Comparison of ENCODE assay signal across 1 cellular context in the genomic region with DNA sequence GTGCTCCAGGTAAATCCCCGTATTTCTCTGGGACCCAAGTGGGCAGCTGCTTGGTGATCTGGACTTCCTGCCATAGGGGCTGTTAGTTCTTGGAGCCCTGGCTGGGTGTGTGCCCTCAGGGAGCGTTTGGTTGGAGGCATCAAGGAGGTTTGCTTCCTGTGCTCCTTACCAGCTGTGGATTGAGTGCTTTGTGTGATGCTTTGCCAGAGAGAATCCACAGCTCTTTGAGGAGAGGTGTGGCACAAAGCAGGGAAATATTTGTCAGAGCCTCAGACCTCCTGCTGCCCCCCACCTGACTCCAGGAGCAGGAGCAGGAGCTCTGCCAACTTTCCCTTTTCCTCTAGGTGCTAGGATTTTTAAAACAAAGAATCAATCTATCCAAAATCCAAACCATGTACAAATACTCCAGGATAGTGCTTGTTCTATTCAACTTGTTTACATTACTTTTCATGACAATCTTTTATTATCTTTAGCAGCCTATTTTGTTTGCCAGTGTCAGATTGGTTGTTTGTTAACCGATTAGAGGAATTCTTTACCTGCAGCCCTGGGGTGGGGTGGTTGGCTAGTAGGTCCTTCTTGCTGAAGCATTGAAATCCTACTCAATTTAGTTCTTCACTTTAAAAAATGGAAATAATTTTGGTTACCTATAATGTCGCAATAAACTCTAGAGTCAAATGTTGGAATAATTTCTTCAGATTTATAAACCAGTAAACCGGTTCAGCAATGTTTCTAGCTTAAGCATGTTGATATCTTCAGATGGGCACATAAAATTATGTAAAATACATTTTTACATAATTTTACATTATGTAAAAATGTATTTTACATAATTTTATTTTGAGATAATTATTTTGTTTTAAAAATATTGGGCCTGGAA.
TF ChIP-seq lines count a peak whose summit lies in the region.

No MANE protein-coding gene starts in this region.

TF ChIP-seq in GM23338, 12 proteins besides CTCF, POLR2A, EP300 and RAD21 (continued from another document):
- TF ChIP-seq EZH2phosphoT487 (IDR thresholded peaks at IDR 0.05; ENCODE audit: unreplicated experiment) (no peak), POLR2AphosphoS5 (IDR thresholded peaks at IDR 0.05; ENCODE audit: low read depth) (no peak), ZNF331 (CRISPR knock-in tag; IDR thresholded peaks at IDR 0.05; ENCODE audit: low read depth) (no peak), ZNF114 (CRISPR knock-in tag; IDR thresholded peaks at IDR 0.05) (no peak), STAT1 (IDR thresholded peaks at IDR 0.05; ENCODE audit: unreplicated experiment) (no peak), JUNB (IDR thresholded peaks at IDR 0.05; ENCODE audit: unreplicated experiment) (no peak), EZH2 (IDR thresholded peaks at IDR 0.05; ENCODE audit: low read depth, unreplicated experiment) (no peak)
